Comparison of ENCODE assay signal across 9 cellular contexts in genomic region chr18:23719634-23720201, GRCh38. TPM values are rescaled to one million over a fixed set of nuclear protein-coding genes. Genes with fewer than 3 reads are reported as not detected.
A peak's percentile ranks its signal among the peaks of the same experiment; 100 is the strongest.
DNase-seq lines count a peak whose midpoint lies in the region; ATAC-seq and TF ChIP-seq lines count a peak whose summit lies in the region.
"Had no signal": no experiment of that assay in that cellular context is flagged by ENCODE, and none has a peak within 500 bp of the region (broad histone marks: within the 10 kb centered on the region; RNA-seq: fewer than 3 reads in every experiment).

No MANE protein-coding gene starts in this region.

- POLR2A ChIA-PET in activated CD4-positive, alpha-beta T cell treated with anti-CD3 and anti-CD28 coated beads, Interleukin-2, amount 10 ng/mL, durations not matched to agents 7 days and 5 days (lab: Charles Lee), result no interaction called here

- intact Hi-C loops in lower leg skin (cut with DNase I; ENCODE audit: low total_unique reads), result no loop called here

- H3K9me3 Mint-ChIP-seq in chondrocyte (ENCODE audit: low read depth), result peaks cover 6% of the 10 kb centered on the region
- no peaks in the 10 kb centered on the region for H3K9me3 Mint-ChIP-seq in activated CD4-positive, alpha-beta T cell treated with anti-CD3 and anti-CD28 coated beads, Interleukin-2, amount 10 ng/mL, durations not matched to agents 7 days and 5 days
- H3K9me3 Mint-ChIP-seq in activated naive CD4-positive, alpha-beta T cell treated with anti-CD3 and anti-CD28 coated beads, Interleukin-2, amount 10 ng/mL, durations not matched to agents 7 days and 5 days, result no peaks in the 10 kb centered on the region

- no peak for TF ChIP-seq POLR2A in lower leg skin (IDR thresholded peaks at IDR 0.05)

- H3K36me3 Mint-ChIP-seq in chondrocyte (ENCODE audit: low read depth), result no peaks in the 10 kb centered on the region
- no peaks in the 10 kb centered on the region for H3K36me3 Mint-ChIP-seq in activated CD4-positive, alpha-beta T cell treated with anti-CD3 and anti-CD28 coated beads, Interleukin-2, amount 10 ng/mL, durations not matched to agents 7 days and 5 days (ENCODE audit: low read depth)
- no peaks in the 10 kb centered on the region for H3K36me3 Mint-ChIP-seq in activated naive CD4-positive, alpha-beta T cell treated with anti-CD3 and anti-CD28 coated beads, Interleukin-2, amount 10 ng/mL, durations not matched to agents 7 days and 5 days

- no peak for TF ChIP-seq CTCF in AG09309 (IDR thresholded peaks at IDR 0.05; ENCODE audit: control insufficient read depth, insufficient read depth, low read depth, low read length, missing control alignments)
- TF ChIP-seq CTCF in chondrocyte (IDR thresholded peaks at IDR 0.05), result no peak
- TF ChIP-seq CTCF in lower leg skin (IDR thresholded peaks at IDR 0.05), result no peak

- H3K4me3 Mint-ChIP-seq in chondrocyte (ENCODE audit: unreplicated experiment), result no peak overlapping the region
- no peak overlapping the region for H3K4me3 Mint-ChIP-seq in activated CD4-positive, alpha-beta T cell treated with anti-CD3 and anti-CD28 coated beads, Interleukin-2, amount 10 ng/mL, durations not matched to agents 7 days and 5 days
- H3K4me3 Mint-ChIP-seq in activated naive CD4-positive, alpha-beta T cell treated with anti-CD3 and anti-CD28 coated beads, Interleukin-2, amount 10 ng/mL, durations not matched to agents 7 days and 5 days, result no peak overlapping the region

- no peak overlapping the region for H3K4me3 ChIP-seq in AG09309 (ENCODE audit: control insufficient read depth, low read depth, low read length)
- H3K4me3 ChIP-seq in lower leg skin (ENCODE audit: low read depth, poor library complexity, severe bottlenecking), result no peak overlapping the region

- H3K27ac Mint-ChIP-seq in chondrocyte (ENCODE audit: unreplicated experiment), result peak overlapping the region; percentile 76
- H3K27ac Mint-ChIP-seq in activated CD4-positive, alpha-beta T cell treated with anti-CD3 and anti-CD28 coated beads, Interleukin-2, amount 10 ng/mL, durations not matched to agents 7 days and 5 days, result no peak overlapping the region
- no peak overlapping the region for H3K27ac Mint-ChIP-seq in activated naive CD4-positive, alpha-beta T cell treated with anti-CD3 and anti-CD28 coated beads, Interleukin-2, amount 10 ng/mL, durations not matched to agents 7 days and 5 days

- peak; percentile 98 for DNase-seq in AG09309 (ENCODE audit: low read depth)
- DNase-seq in LHCN-M2 (ENCODE audit: low read depth), result peak; percentile 99
- DNase-seq in chondrocyte (ENCODE audit: low spot score), result no peak
- DNase-seq in lower leg skin (ENCODE audit: low spot score in 2 of 2), result peak; percentile 55 to 76
- no peak for DNase-seq in activated CD4-positive, alpha-beta T cell treated with anti-CD3 and anti-CD28 coated beads, Interleukin-2, amount 10 ng/mL, durations not matched to agents 7 days and 5 days
- DNase-seq in activated naive CD4-positive, alpha-beta T cell treated with anti-CD3 and anti-CD28 coated beads, Interleukin-2, amount 10 ng/mL, durations not matched to agents 7 days and 5 days, result no peak
- no peak for DNase-seq in NCI-H187 (lab: John Stamatoyannopoulos, UW)
- DNase-seq: NCI-H1092 had no signal

- no peaks in the 10 kb centered on the region for H3K27me3 Mint-ChIP-seq in chondrocyte (ENCODE audit: low read depth)
- H3K27me3 Mint-ChIP-seq in activated CD4-positive, alpha-beta T cell treated with anti-CD3 and anti-CD28 coated beads, Interleukin-2, amount 10 ng/mL, durations not matched to agents 7 days and 5 days, result peaks cover 43% of the 10 kb centered on the region
- H3K27me3 Mint-ChIP-seq in activated naive CD4-positive, alpha-beta T cell treated with anti-CD3 and anti-CD28 coated beads, Interleukin-2, amount 10 ng/mL, durations not matched to agents 7 days and 5 days, result peaks cover 34% of the 10 kb centered on the region

- CTCF ChIA-PET in activated CD4-positive, alpha-beta T cell treated with anti-CD3 and anti-CD28 coated beads, Interleukin-2, amount 10 ng/mL, durations not matched to agents 7 days and 5 days (lab: Charles Lee), result interaction anchor here (0.6 to 1.6 kb wide), 3 partner anchors 12 to 164 kb away, joined by 3 to 7 read pairs (median 5); no protein-coding TSS in a partner anchor
- CTCF ChIA-PET in activated naive CD4-positive, alpha-beta T cell treated with anti-CD3 and anti-CD28 coated beads, Interleukin-2, amount 10 ng/mL, durations not matched to agents 7 days and 5 days (lab: Charles Lee), result no interaction called here

- 10 to 22% methylated on average over 1 of the region's 1 CpG for WGBS in lower leg skin, 2 donors

- no peak for ATAC-seq in HG03025 (IDR thresholded peaks at IDR 0.05; ENCODE audit: low FRiP score, unreplicated experiment)

- peaks cover 70% of the 10 kb centered on the region for H3K4me1 Mint-ChIP-seq in chondrocyte (ENCODE audit: low read depth)
- no peaks in the 10 kb centered on the region for H3K4me1 Mint-ChIP-seq in activated CD4-positive, alpha-beta T cell treated with anti-CD3 and anti-CD28 coated beads, Interleukin-2, amount 10 ng/mL, durations not matched to agents 7 days and 5 days
- no peaks in the 10 kb centered on the region for H3K4me1 Mint-ChIP-seq in activated naive CD4-positive, alpha-beta T cell treated with anti-CD3 and anti-CD28 coated beads, Interleukin-2, amount 10 ng/mL, durations not matched to agents 7 days and 5 days

RNA-seq across cellular contexts. Expression of gene LAMA3, which starts 30.5 kb away (rescaled TPM):
- total RNA-seq in LHCN-M2 (2014; rRNA removed), result 3.3 and 4.2 TPM in 2 replicates
- polyA plus RNA-seq in LHCN-M2 (2012), result 1.6 TPM
- total RNA-seq in chondrocyte, result 1.6 to 2.8 TPM (median 1.9 TPM) in 3 replicates
- 100 to 1,000 TPM; 155 to 456 (median 173) TPM for total RNA-seq in lower leg skin
- under 1 TPM; 0.20 to 0.54 TPM for total RNA-seq in activated CD4-positive, alpha-beta T cell treated with anti-CD3 and anti-CD28 coated beads, Interleukin-2, amount 10 ng/mL, durations not matched to agents 7 days and 5 days

RNA-seq across cellular contexts. Expression of gene ANKRD29, which starts 57.0 kb away (rescaled TPM):
- total RNA-seq in LHCN-M2 (2014; rRNA removed) (5.8 and 7.1 TPM in 2 replicates), chondrocyte (0.48 to 0.85 TPM (median 0.50 TPM) in 3 replicates), lower leg skin (1 to 10 TPM in 3 of 4 donors, under 1 TPM in 1; 0.99 to 4.4 (median 1.8) TPM)
- polyA plus RNA-seq in LHCN-M2 (2012), result 1.4 TPM
- total RNA-seq in activated CD4-positive, alpha-beta T cell treated with anti-CD3 and anti-CD28 coated beads, Interleukin-2, amount 10 ng/mL, durations not matched to agents 7 days and 5 days, result under 1 TPM in 1 of 2 experiments, not detected in 1; 0.25 TPM

Comparison
In these comparisons a context has a peak if more than half of its experiments do, and no peak if none do; other contexts are left out.
1. DNase-seq: peak in AG09309 (single experiment), LHCN-M2 (single experiment) and lower leg skin (2 of 2); none in chondrocyte (single experiment), activated CD4-positive, alpha-beta T cell treated with anti-CD3 and anti-CD28 coated beads, Interleukin-2, amount 10 ng/mL, durations not matched to agents 7 days and 5 days (single experiment), activated naive CD4-positive, alpha-beta T cell treated with anti-CD3 and anti-CD28 coated beads, Interleukin-2, amount 10 ng/mL, durations not matched to agents 7 days and 5 days (single experiment) and NCI-H187 (0 of 2).
2. RNA of gene LAMA3, which starts 30.5 kb away (total RNA-seq): 155 to 456 TPM in lower leg skin; 3.3 to 4.2 TPM in LHCN-M2, 1.6 to 2.8 TPM in chondrocyte and 0.20 to 0.54 TPM in activated CD4-positive, alpha-beta T cell treated with anti-CD3 and anti-CD28 coated beads, Interleukin-2, amount 10 ng/mL, durations not matched to agents 7 days and 5 days; every median in the first group is over 10 times any median in the second.